In genomic region chr2:113977660-113978523, GRCh38 we compare ENCODE assay signal across 8 cellular contexts.
A peak's percentile ranks its signal among the peaks of the same experiment; 100 is the strongest.
DNase-seq lines count a peak whose midpoint lies in the region; ATAC-seq and TF ChIP-seq lines count a peak whose summit lies in the region.

No MANE protein-coding gene starts in this region.

- H3K9me3 ChIP-seq in cardiac muscle cell (ENCODE audit: low read depth) (no peaks in the 10 kb centered on the region), PC-9 (ENCODE audit: insufficient read depth, low read depth) (no peaks in the 10 kb centered on the region)

- ATAC-seq in Right ventricle myocardium inferior: no peak
- ATAC-seq in GM18519 (IDR thresholded peaks at IDR 0.05; ENCODE audit: low FRiP score, unreplicated experiment): no peak
- no peak for ATAC-seq in GM21367 (IDR thresholded peaks at IDR 0.05; ENCODE audit: unreplicated experiment)

- peaks cover 17% of the 10 kb centered on the region; the same call in 1 of the 2 replicates for H3F3A ChIP-seq in PC-9 (ENCODE audit: insufficient read depth, low read depth)

- H2AFZ ChIP-seq in PC-9: no peak overlapping the region

- no peaks in the 10 kb centered on the region for H3K27me3 ChIP-seq in cardiac muscle cell
- no peaks in the 10 kb centered on the region for H3K27me3 ChIP-seq in PC-9 (ENCODE audit: insufficient read depth, low read depth)

- no peaks in the 10 kb centered on the region for H4K20me1 ChIP-seq in PC-9 (ENCODE audit: insufficient read depth)

- H3K27ac ChIP-seq in cardiac muscle cell (no peak overlapping the region), PC-9 (peak overlapping the region; percentile 38)

- H3K4me3 ChIP-seq in cardiac muscle cell: no peak overlapping the region
- H3K4me3 ChIP-seq in PC-9: no peak overlapping the region
- H3K4me3 ChIP-seq in fibroblast of pulmonary artery (replicated peaks; ENCODE audit: low read depth, low read length): no peak overlapping the region
- H3K4me3 ChIP-seq in retinal pigment epithelial cell (ENCODE audit: low read length): no peak overlapping the region

- no TSS peak for BruUV-seq in PC-9 (replicated peaks; lab: Mats Ljungman, UMichigan)

- H3K36me3 ChIP-seq in cardiac muscle cell (no peaks in the 10 kb centered on the region), PC-9 (ENCODE audit: low read depth) (no peaks in the 10 kb centered on the region)

- POLR2A ChIA-PET in PC-9 (lab: Charles Lee; ENCODE audit: unreplicated experiment): interaction anchor here (0.5 to 0.7 kb wide), 2 partner anchors 17 to 193 kb away, joined by 6 read pairs; no protein-coding TSS in a partner anchor

- no peaks in the 10 kb centered on the region for H3K9me2 ChIP-seq in PC-9 (ENCODE audit: insufficient read depth)

- intact Hi-C loops in Right ventricle myocardium inferior (cut with DNase I): loop anchor here (5.0 kb wide), 1 partner anchor 574 kb away; no protein-coding TSS in a partner anchor
- intact Hi-C loops in PC-9 (cut with micrococcal nuclease; ENCODE audit: unreplicated experiment): loop anchor here (5.0 kb wide), 1 partner anchor 574 kb away; no protein-coding TSS in a partner anchor

- no peaks in the 10 kb centered on the region for H3K79me2 ChIP-seq in PC-9 (ENCODE audit: low read depth)

- H3K4me1 ChIP-seq in cardiac muscle cell (ENCODE audit: low read depth) (no peaks in the 10 kb centered on the region), PC-9 (replicated peaks; ENCODE audit: insufficient read depth) (peaks cover 28% of the 10 kb centered on the region)

- peak in 1 of 2 donors; percentile 68 for DNase-seq in cardiac muscle cell (ENCODE audit: low read depth in 1 of 2, low spot score in 1 of 2)
- DNase-seq in Right ventricle myocardium inferior (ENCODE audit: missing footprints): no peak
- peak; percentile 55 to 93 for DNase-seq in PC-9
- peak; percentile 62 for DNase-seq in fibroblast of pulmonary artery (ENCODE audit: low read depth)
- peak; percentile 43 for DNase-seq in retinal pigment epithelial cell (ENCODE audit: low read depth)
- DNase-seq in ureter (ENCODE audit: low spot score): no peak

- peak overlapping the region; percentile 43 for H3K4me2 ChIP-seq in PC-9

- TF ChIP-seq CTCF in cardiac muscle cell (IDR thresholded peaks at IDR 0.05; ENCODE audit: low read depth, low read length) (peak; percentile 46), PC-9 (conservative IDR thresholded peaks at IDR 0.05) (peak; percentile 60), fibroblast of pulmonary artery (IDR thresholded peaks at IDR 0.05; ENCODE audit: low read length, missing control alignments) (peak; percentile 41), retinal pigment epithelial cell (conservative IDR thresholded peaks at IDR 0.05; ENCODE audit: low read depth, low read length) (peak; percentile 38)

- CTCF ChIA-PET in PC-9 (lab: Charles Lee): interaction anchor here (0.6 kb wide), 1 partner anchor 209 kb away, joined by 4 read pairs; no protein-coding TSS in a partner anchor

Comparison
In these comparisons a context has a peak if more than half of its experiments do, and no peak if none do; other contexts are left out.
1. DNase-seq: peak in PC-9 (2 of 2), fibroblast of pulmonary artery (single experiment) and retinal pigment epithelial cell (single experiment); none in Right ventricle myocardium inferior (single experiment) and ureter (single experiment).
2. Peak in every context shown above with its lines, with median percentiles within 50 percentile points of each other: CTCF ChIP-seq.